In the genomic region with DNA sequence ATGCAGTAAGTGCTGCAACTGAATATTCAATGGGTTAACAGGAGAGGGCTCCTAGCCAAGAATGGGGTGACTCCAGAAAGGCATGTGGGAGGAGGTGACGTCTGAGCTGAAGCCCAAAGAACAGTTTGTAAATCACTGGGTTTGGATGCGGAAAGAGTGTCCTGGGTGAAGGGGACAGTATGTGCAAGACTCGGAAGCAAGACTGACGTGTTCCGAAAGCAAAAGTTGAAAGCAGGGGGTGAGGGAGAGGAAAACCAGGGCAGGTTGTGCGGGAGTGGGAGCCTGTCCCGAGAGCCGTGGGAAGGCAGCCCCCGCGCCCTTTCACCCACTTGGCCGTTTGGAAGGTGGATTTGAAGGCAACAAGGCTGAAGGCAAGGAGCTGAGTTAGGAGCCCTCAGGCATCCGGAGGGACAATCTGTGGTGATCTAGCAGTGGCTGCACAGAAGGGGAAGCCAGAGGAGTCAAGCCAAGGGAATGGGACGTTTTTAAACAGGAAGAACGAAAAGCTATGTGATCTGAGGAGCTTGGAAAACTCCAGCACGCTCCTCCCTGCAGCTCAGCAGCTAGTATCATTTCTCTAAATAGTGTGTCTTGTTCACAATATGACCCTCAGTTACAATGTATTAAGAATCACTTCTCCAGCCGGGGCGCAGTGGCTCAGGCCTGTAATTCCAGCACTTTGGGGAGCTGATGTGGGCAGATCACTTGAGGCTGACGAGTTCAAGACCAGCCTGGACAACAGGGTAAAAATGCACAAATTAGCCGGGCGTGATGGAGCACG, we compare ENCODE assay signal across 11 cellular contexts. TPM values are rescaled to one million over a fixed set of nuclear protein-coding genes. Genes with fewer than 3 reads are reported as not detected.
A peak's percentile ranks its signal among the peaks of the same experiment; 100 is the strongest.
DNase-seq lines count a peak whose midpoint lies in the region; ATAC-seq, FAIRE-seq and TF ChIP-seq lines count a peak whose summit lies in the region.
"Had no signal": no experiment of that assay in that cellular context is flagged by ENCODE, and none has a peak within 500 bp of the region (broad histone marks: within the 10 kb centered on the region; RNA-seq: fewer than 3 reads in every experiment).

No MANE protein-coding gene starts in this region.

- H3K4me3 ChIP-seq in breast epithelium (peak overlapping the region; percentile 21 to 65 (median 43)), retinal pigment epithelial cell (ENCODE audit: low read length) (peak overlapping the region; percentile 33)

- POLR2A ChIA-PET in activated CD4-positive, alpha-beta memory T cell treated with anti-CD3 and anti-CD28 coated beads for 36 hours (lab: Charles Lee), result no interaction called here

- no peaks in the 10 kb centered on the region for H3K36me3 Mint-ChIP-seq in activated CD4-positive, alpha-beta memory T cell treated with anti-CD3 and anti-CD28 coated beads for 36 hours
- H3K36me3 Mint-ChIP-seq: activated naive CD4-positive, alpha-beta T cell treated with anti-CD3 and anti-CD28 coated beads, Interleukin-2, amount 50 U/mL, for 24 hours had no signal

- H3K4me1 Mint-ChIP-seq in activated CD4-positive, alpha-beta memory T cell treated with anti-CD3 and anti-CD28 coated beads for 36 hours (ENCODE audit: low read depth), result no peaks in the 10 kb centered on the region
- H3K4me1 Mint-ChIP-seq: activated naive CD4-positive, alpha-beta T cell treated with anti-CD3 and anti-CD28 coated beads, Interleukin-2, amount 50 U/mL, for 24 hours had no signal

- no peak overlapping the region for H3K27ac Mint-ChIP-seq in activated CD4-positive, alpha-beta memory T cell treated with anti-CD3 and anti-CD28 coated beads for 36 hours
- H3K27ac Mint-ChIP-seq: activated naive CD4-positive, alpha-beta T cell treated with anti-CD3 and anti-CD28 coated beads, Interleukin-2, amount 50 U/mL, for 24 hours had no signal

- no peaks in the 10 kb centered on the region for H3K4me1 ChIP-seq in breast epithelium

- ATAC-seq in HG02885 (IDR thresholded peaks at IDR 0.05; ENCODE audit: poor library complexity, unreplicated experiment), result no peak

- H3K27ac ChIP-seq in breast epithelium, result peak overlapping the region; percentile 83 to 93

- DNase-seq in breast epithelium (ENCODE audit: low spot score in 2 of 2) (peak; percentile 71 to 72), inferior parietal cortex (ENCODE audit: extremely low spot score) (peak; percentile 73), retinal pigment epithelial cell (ENCODE audit: low read depth) (peak; percentile 83), DMS53 (lab: John Stamatoyannopoulos, UW) (no peak)
- DNase-seq in stimulated activated naive CD4-positive, alpha-beta T cell (lab: John Stamatoyannopoulos, UW), result no peak
- no peak for DNase-seq in activated CD4-positive, alpha-beta memory T cell treated with anti-CD3 and anti-CD28 coated beads for 36 hours
- DNase-seq: GDM1; stimulated activated CD4-positive, alpha-beta T cell treated with anti-CD3 and anti-CD28 coated beads, Interleukin-4, amount 100 ng/mL, for 1 hour had no signal

- no peaks in the 10 kb centered on the region for H3K9me3 ChIP-seq in breast epithelium

- TF ChIP-seq CTCF in breast epithelium (IDR thresholded peaks at IDR 0.05) (no peak), retinal pigment epithelial cell (conservative IDR thresholded peaks at IDR 0.05; ENCODE audit: low read depth, low read length) (no peak)

- H3K4me3 Mint-ChIP-seq in activated CD4-positive, alpha-beta memory T cell treated with anti-CD3 and anti-CD28 coated beads for 36 hours, result no peak overlapping the region
- H3K4me3 Mint-ChIP-seq: activated naive CD4-positive, alpha-beta T cell treated with anti-CD3 and anti-CD28 coated beads, Interleukin-2, amount 50 U/mL, for 24 hours had no signal

- intact Hi-C loops in breast epithelium (cut with DNase I; ENCODE audit: low total_unique reads), result no loop called here
- intact Hi-C loops in activated CD4-positive, alpha-beta memory T cell treated with anti-CD3 and anti-CD28 coated beads for 36 hours (cut with micrococcal nuclease), result no loop called here

- H3K27me3 ChIP-seq in breast epithelium, result no peaks in the 10 kb centered on the region

- peak; percentile 21 for FAIRE-seq in G401.6 (lab: Jason Lieb, UNC)

- CTCF ChIA-PET in activated CD4-positive, alpha-beta memory T cell treated with anti-CD3 and anti-CD28 coated beads for 36 hours (lab: Charles Lee), result no interaction called here

- peaks cover 10% of the 10 kb centered on the region for H3K27me3 Mint-ChIP-seq in activated CD4-positive, alpha-beta memory T cell treated with anti-CD3 and anti-CD28 coated beads for 36 hours

- TF ChIP-seq POLR2A in breast epithelium (IDR thresholded peaks at IDR 0.05), result no peak

- no peaks in the 10 kb centered on the region for H3K36me3 ChIP-seq in breast epithelium

- no peaks in the 10 kb centered on the region for H3K9me3 Mint-ChIP-seq in activated CD4-positive, alpha-beta memory T cell treated with anti-CD3 and anti-CD28 coated beads for 36 hours
- H3K9me3 Mint-ChIP-seq: activated naive CD4-positive, alpha-beta T cell treated with anti-CD3 and anti-CD28 coated beads, Interleukin-2, amount 50 U/mL, for 24 hours had no signal

RNA-seq across cellular contexts. Expression of a gene that starts 7.7 kb away (rescaled TPM):
- total RNA-seq in breast epithelium, result 10 to 100 TPM in 2 of 3 donors, 1 to 10 TPM in 1; 6.6 to 18.7 (median 14.7) TPM
- total RNA-seq in activated CD4-positive, alpha-beta memory T cell treated with anti-CD3 and anti-CD28 coated beads for 36 hours, result not detected

RNA-seq across cellular contexts. Expression of a gene that starts 57.5 kb away (rescaled TPM):
- total RNA-seq in breast epithelium, result 100 to 1,000 TPM; 111 to 163 (median 117) TPM
- total RNA-seq in activated CD4-positive, alpha-beta memory T cell treated with anti-CD3 and anti-CD28 coated beads for 36 hours, result 10 to 100 TPM; 95.5 to 97.9 TPM

Comparison
In these comparisons a context has a peak if more than half of its experiments do, and no peak if none do; other contexts are left out.
1. DNase-seq: peak in breast epithelium (2 of 2), inferior parietal cortex (single experiment) and retinal pigment epithelial cell (single experiment); none in DMS53 (single experiment), stimulated activated naive CD4-positive, alpha-beta T cell (0 of 6) and activated CD4-positive, alpha-beta memory T cell treated with anti-CD3 and anti-CD28 coated beads for 36 hours (single experiment).
2. RNA of a gene that starts 7.7 kb away (total RNA-seq): 6.6 to 18.7 TPM in breast epithelium; not detected in activated CD4-positive, alpha-beta memory T cell treated with anti-CD3 and anti-CD28 coated beads for 36 hours; every median in the first group is over 4 times any median in the second.